ENCODE assay signal across 8 cellular contexts in genomic region chr2:174835797-174836255, GRCh38.
DNase-seq lines count a peak whose midpoint lies in the region; ATAC-seq lines count a peak whose summit lies in the region.

No MANE protein-coding gene starts in this region.

- H3K27ac Mint-ChIP-seq in activated naive CD8-positive, alpha-beta T cell treated with anti-CD3 and anti-CD28 coated beads, Interleukin-2, amount 50 U/mL, for 24 hours: peak overlapping the region; percentile 95

- H3K4me1 Mint-ChIP-seq in activated naive CD8-positive, alpha-beta T cell treated with anti-CD3 and anti-CD28 coated beads, Interleukin-2, amount 50 U/mL, for 24 hours: peaks cover 56% of the 10 kb centered on the region

- H3K36me3 Mint-ChIP-seq in activated naive CD8-positive, alpha-beta T cell treated with anti-CD3 and anti-CD28 coated beads, Interleukin-2, amount 50 U/mL, for 24 hours (ENCODE audit: low read depth): peaks cover 13% of the 10 kb centered on the region

- H3K4me3 Mint-ChIP-seq in activated naive CD8-positive, alpha-beta T cell treated with anti-CD3 and anti-CD28 coated beads, Interleukin-2, amount 50 U/mL, for 24 hours: peak overlapping the region; percentile 50

- no peaks in the 10 kb centered on the region for H3K27me3 Mint-ChIP-seq in activated naive CD8-positive, alpha-beta T cell treated with anti-CD3 and anti-CD28 coated beads, Interleukin-2, amount 50 U/mL, for 24 hours

- ATAC-seq in GM18499 (IDR thresholded peaks at IDR 0.05; ENCODE audit: insufficient read depth, unreplicated experiment) (peak; percentile 53), HG03095 (IDR thresholded peaks at IDR 0.05; ENCODE audit: unreplicated experiment) (peak; percentile 66)
- ATAC-seq in activated naive CD8-positive, alpha-beta T cell treated with anti-CD3 and anti-CD28 coated beads, Interleukin-2, amount 50 U/mL, for 24 hours: peak; percentile 94

- no peak overlapping the region for H3K4me3 ChIP-seq in skeletal muscle cell (ENCODE audit: low read depth, low read length)

- peak; percentile 70 for DNase-seq in activated naive CD8-positive, alpha-beta T cell treated with anti-CD3 and anti-CD28 coated beads, Interleukin-2, amount 50 U/mL, for 24 hours
- DNase-seq in skeletal muscle cell (ENCODE audit: low read depth): peak; percentile 94
- DNase-seq in NCI-H748 (lab: John Stamatoyannopoulos, UW; ENCODE audit: unreplicated experiment): no peak
- DNase-seq in NCI-H748 treated with DMSO at 0.1 percent for 48 hours (lab: John Stamatoyannopoulos, UW): no peak
- no peak for DNase-seq in NCI-H128 (lab: John Stamatoyannopoulos, UW; ENCODE audit: unreplicated experiment)
- DNase-seq in NCI-H1092 (lab: John Stamatoyannopoulos, UW): no peak

- H3K9me3 Mint-ChIP-seq in activated naive CD8-positive, alpha-beta T cell treated with anti-CD3 and anti-CD28 coated beads, Interleukin-2, amount 50 U/mL, for 24 hours: peaks cover 23% of the 10 kb centered on the region

Comparison
In these comparisons a context has a peak if more than half of its experiments do, and no peak if none do; other contexts are left out.
1. DNase-seq: peak in activated naive CD8-positive, alpha-beta T cell treated with anti-CD3 and anti-CD28 coated beads, Interleukin-2, amount 50 U/mL, for 24 hours (single experiment) and skeletal muscle cell (single experiment); none in NCI-H748 (single experiment), NCI-H748 treated with DMSO at 0.1 percent for 48 hours (single experiment), NCI-H128 (single experiment) and NCI-H1092 (single experiment).
2. Peak in every context shown above with its lines, with median percentiles within 50 percentile points of each other: ATAC-seq.